28 cellular contexts compared by ENCODE assay signal in genomic region chr7:18828333-18829100, GRCh38.
DNase-seq lines count a peak whose midpoint lies in the region; ATAC-seq, FAIRE-seq and TF ChIP-seq lines count a peak whose summit lies in the region.
"Had no signal": no experiment of that assay in that cellular context is flagged by ENCODE, and none has a peak within 500 bp of the region (broad histone marks: within the 10 kb centered on the region; RNA-seq: fewer than 3 reads in every experiment).

No MANE protein-coding gene starts in this region.

- no peaks in the 10 kb centered on the region for H3K27me3 Mint-ChIP-seq in activated naive CD8-positive, alpha-beta T cell treated with anti-CD3 and anti-CD28 coated beads for 36 hours
- H3K27me3 Mint-ChIP-seq: dendritic cell treated with granulocyte-macrophage colony-stimulating factor and Interleukin-4, amounts not matched to agents 40 ng/mL and 50 ng/mL, for 4 days had no signal

- no peak overlapping the region for H3K9ac ChIP-seq in colonic mucosa (ENCODE audit: low read depth in 2 of 2, low read length in 2 of 2)

- H3K9me3 Mint-ChIP-seq in activated naive CD8-positive, alpha-beta T cell treated with anti-CD3 and anti-CD28 coated beads for 36 hours = no peaks in the 10 kb centered on the region
- H3K9me3 Mint-ChIP-seq: dendritic cell treated with granulocyte-macrophage colony-stimulating factor and Interleukin-4, amounts not matched to agents 40 ng/mL and 50 ng/mL, for 4 days; endodermal cell had no signal

- no peaks in the 10 kb centered on the region for H3K36me3 Mint-ChIP-seq in activated naive CD8-positive, alpha-beta T cell treated with anti-CD3 and anti-CD28 coated beads for 36 hours

- no peak overlapping the region for H3K4me3 ChIP-seq in HEK293 (ENCODE audit: low read depth, low read length)
- no peak overlapping the region for H3K4me3 ChIP-seq in colonic mucosa
- H3K4me3 ChIP-seq in sigmoid colon = no peak overlapping the region
- no peak overlapping the region for H3K4me3 ChIP-seq in pancreas
- H3K4me3 ChIP-seq: esophagus muscularis mucosa, gastroesophageal sphincter, K562 had no signal

- FAIRE-seq in pancreas (lab: Jason Lieb, UNC) = no peak
- FAIRE-seq: astrocyte, D721Med, K562, small intestine had no signal

- H3K27ac Mint-ChIP-seq in activated naive CD8-positive, alpha-beta T cell treated with anti-CD3 and anti-CD28 coated beads for 36 hours = no peak overlapping the region
- H3K27ac Mint-ChIP-seq: activated CD8-positive, alpha-beta T cell treated with anti-CD3 and anti-CD28 coated beads, Interleukin-2, amount 10 ng/mL, durations not matched to agents 7 days and 5 days; activated naive CD4-positive, alpha-beta T cell treated with anti-CD3 and anti-CD28 coated beads, Interleukin-2, amount 50 U/mL, for 72 hours; dendritic cell treated with granulocyte-macrophage colony-stimulating factor and Interleukin-4, amounts not matched to agents 40 ng/mL and 50 ng/mL, for 4 days; endodermal cell; T-helper 1 cell treated with Interleukin-12 subunit alpha and Interleukin-12 subunit beta and Interleukin-4 antibody, amounts not matched to agents 30 μg/mL and 1 μg/mL, for 36 hours had no signal

- H3K4me1 ChIP-seq in HEK293 (ENCODE audit: control insufficient read depth, insufficient read depth, low read length) (peaks cover 16% of the 10 kb centered on the region), colonic mucosa (peaks cover 3% of the 10 kb centered on the region), sigmoid colon (peaks cover 0 to 30% (median 23%) of the 10 kb centered on the region in 4 donors), pancreas (no peaks in the 10 kb centered on the region)

- no peak for TF ChIP-seq CTCF in HEK293 (tag by site-specific recombination; IDR thresholded peaks at IDR 0.05)
- no peak for TF ChIP-seq CTCF in colonic mucosa (IDR thresholded peaks at IDR 0.05)
- TF ChIP-seq CTCF in sigmoid colon (IDR thresholded peaks at IDR 0.05) = no peak
- TF ChIP-seq CTCF in pancreas (IDR thresholded peaks at IDR 0.05) = no peak

- H3K27ac ChIP-seq in HEK293 (ENCODE audit: extremely low read depth, low read depth, low read length) (no peak overlapping the region), colonic mucosa (no peak overlapping the region), sigmoid colon (no peak overlapping the region), pancreas (no peak overlapping the region)
- H3K27ac ChIP-seq: esophagus muscularis mucosa, gastroesophageal sphincter had no signal

- no peak for TF ChIP-seq POLR2A in sigmoid colon (IDR thresholded peaks at IDR 0.05)

- H3K36me3 ChIP-seq in HEK293 (ENCODE audit: control insufficient read depth in 2 of 2, insufficient read depth in 1 of 2, low read length in 2 of 2) (no peaks in the 10 kb centered on the region), colonic mucosa (no peaks in the 10 kb centered on the region), sigmoid colon (no peaks in the 10 kb centered on the region), pancreas (no peaks in the 10 kb centered on the region)
- H3K36me3 ChIP-seq: esophagus muscularis mucosa, gastroesophageal sphincter had no signal

- ATAC-seq in pancreas = no peak
- ATAC-seq: activated CD8-positive, alpha-beta T cell treated with anti-CD3 and anti-CD28 coated beads, Interleukin-2, amount 10 ng/mL, durations not matched to agents 7 days and 5 days; activated naive CD4-positive, alpha-beta T cell treated with anti-CD3 and anti-CD28 coated beads, Interleukin-2, amount 50 U/mL, for 72 hours; gastroesophageal sphincter; K562; left cardiac atrium had no signal

- peak; percentile 28 for DNase-seq in colonic mucosa
- peak; percentile 56 for DNase-seq in myocyte (ENCODE audit: low read depth)
- no peak for DNase-seq in sigmoid colon
- no peak for DNase-seq in pancreas
- no peak for DNase-seq in activated naive CD8-positive, alpha-beta T cell treated with anti-CD3 and anti-CD28 coated beads for 36 hours
- no peak for DNase-seq in NCI-H1694 treated with DMSO at 0.1 percent for 48 hours (lab: John Stamatoyannopoulos, UW)
- DNase-seq: activated CD8-positive, alpha-beta T cell treated with anti-CD3 and anti-CD28 coated beads, Interleukin-2, amount 10 ng/mL, durations not matched to agents 7 days and 5 days; activated T-cell treated with anti-CD3 and anti-CD28 coated beads for 4 hours; caudate nucleus; endodermal cell; GOT3; hippocampal formation; left cardiac atrium; NCI-H2081; NCI-H345; NCI-H82; nucleus accumbens; small intestine; trophoblast cell had no signal

- H3K9me3 ChIP-seq in HEK293 (ENCODE audit: control insufficient read depth, insufficient read depth, low read depth, low read length) = no peaks in the 10 kb centered on the region
- no peaks in the 10 kb centered on the region for H3K9me3 ChIP-seq in colonic mucosa
- H3K9me3 ChIP-seq in sigmoid colon = no peaks in the 10 kb centered on the region
- H3K9me3 ChIP-seq in pancreas = no peaks in the 10 kb centered on the region
- H3K9me3 ChIP-seq: esophagus muscularis mucosa, gastroesophageal sphincter had no signal

- no peak overlapping the region for H3K4me3 Mint-ChIP-seq in activated naive CD8-positive, alpha-beta T cell treated with anti-CD3 and anti-CD28 coated beads for 36 hours
- H3K4me3 Mint-ChIP-seq: activated CD8-positive, alpha-beta T cell treated with anti-CD3 and anti-CD28 coated beads, Interleukin-2, amount 10 ng/mL, durations not matched to agents 7 days and 5 days; dendritic cell treated with granulocyte-macrophage colony-stimulating factor and Interleukin-4, amounts not matched to agents 40 ng/mL and 50 ng/mL, for 4 days; endodermal cell; T-helper 1 cell treated with Interleukin-12 subunit alpha and Interleukin-12 subunit beta and Interleukin-4 antibody, amounts not matched to agents 30 μg/mL and 1 μg/mL, for 36 hours had no signal

- WGBS in sigmoid colon, 2 donors = 40 to 80% methylated on average over 8 of the region's 8 CpGs
- 66 to 75% methylated on average over 8 of the region's 8 CpGs for WGBS in pancreas, 2 donors

- intact Hi-C loops in colonic mucosa (cut with DNase I) (no loop called here), sigmoid colon (cut with DNase I) (no loop called here), pancreas (cut with DNase I) (no loop called here)

- CTCF ChIA-PET in HEK293 (lab: Yijun Ruan, JAX) = no interaction called here

- no peaks in the 10 kb centered on the region for H3K4me1 Mint-ChIP-seq in activated naive CD8-positive, alpha-beta T cell treated with anti-CD3 and anti-CD28 coated beads for 36 hours

- no peaks in the 10 kb centered on the region for H3K27me3 ChIP-seq in colonic mucosa
- H3K27me3 ChIP-seq in sigmoid colon = no peaks in the 10 kb centered on the region
- H3K27me3 ChIP-seq in pancreas = no peaks in the 10 kb centered on the region
- H3K27me3 ChIP-seq: esophagus muscularis mucosa, gastroesophageal sphincter had no signal

- TF ChIP-seq EP300 in sigmoid colon (IDR thresholded peaks at IDR 0.05) = no peak

- POLR2A ChIA-PET in HEK293 (lab: Yijun Ruan, JAX) = no interaction called here

TF ChIP-seq in HEK293, 187 proteins besides CTCF, POLR2A, EP300 and RAD21 (continues in another document):
- no peak for TF ChIP-seq ZNF19 (tag by site-specific recombination; IDR thresholded peaks at IDR 0.05; ENCODE audit: low read depth)
- no peak for TF ChIP-seq ZBTB17 (tag by site-specific recombination; IDR thresholded peaks at IDR 0.05)
- TF ChIP-seq ZNF350 (tag by site-specific recombination; IDR thresholded peaks at IDR 0.05) = no peak
- no peak for TF ChIP-seq ZNF146 (tag by site-specific recombination; IDR thresholded peaks at IDR 0.05)
- no peak for TF ChIP-seq ZNF10 (tag by site-specific recombination; IDR thresholded peaks at IDR 0.05)
- no peak for TF ChIP-seq ZNF184 (tag by site-specific recombination; IDR thresholded peaks at IDR 0.05)
- TF ChIP-seq ZNF324 (tag by site-specific recombination; IDR thresholded peaks at IDR 0.05) = no peak
- TF ChIP-seq YY1 (tag by site-specific recombination; IDR thresholded peaks at IDR 0.05) = no peak
- TF ChIP-seq ZNF302 (tag by site-specific recombination; IDR thresholded peaks at IDR 0.05; ENCODE audit: low read depth) = no peak
- no peak for TF ChIP-seq HOXC10 (CRISPR knock-in tag; IDR thresholded peaks at IDR 0.05)
- no peak for TF ChIP-seq ZNF776 (tag by site-specific recombination; IDR thresholded peaks at IDR 0.05; ENCODE audit: borderline replicate concordance)
- TF ChIP-seq FEZF1 (tag by site-specific recombination; IDR thresholded peaks at IDR 0.05) = peak; percentile 33; the same call in 1 of the 2 replicates
- TF ChIP-seq ZSCAN5A (tag by site-specific recombination; IDR thresholded peaks at IDR 0.05) = no peak
- no peak for TF ChIP-seq ZNF37A (tag by site-specific recombination; IDR thresholded peaks at IDR 0.05)
- no peak for TF ChIP-seq ZNF654 (tag by site-specific recombination; IDR thresholded peaks at IDR 0.05; ENCODE audit: low read depth)
- TF ChIP-seq ZNF621 (tag by site-specific recombination; IDR thresholded peaks at IDR 0.05) = no peak
- no peak for TF ChIP-seq RBAK (tag by site-specific recombination; IDR thresholded peaks at IDR 0.05)
- TF ChIP-seq GLI4 (tag by site-specific recombination; IDR thresholded peaks at IDR 0.05) = no peak
- no peak for TF ChIP-seq ZNF510 (tag by site-specific recombination; IDR thresholded peaks at IDR 0.05; ENCODE audit: insufficient replicate concordance)
- no peak for TF ChIP-seq ZSCAN4 (tag by site-specific recombination; IDR thresholded peaks at IDR 0.05)
- no peak for TF ChIP-seq ZNF768 (tag by site-specific recombination; IDR thresholded peaks at IDR 0.05)

Comparison
In these comparisons a context has a peak if more than half of its experiments do, and no peak if none do; other contexts are left out.
1. DNase-seq: peak in colonic mucosa (single experiment) and myocyte (single experiment); none in sigmoid colon (single experiment), pancreas (0 of 6), activated naive CD8-positive, alpha-beta T cell treated with anti-CD3 and anti-CD28 coated beads for 36 hours (single experiment) and NCI-H1694 treated with DMSO at 0.1 percent for 48 hours (single experiment).